ENCODE assay signal across 20 cellular contexts in the genomic region with DNA sequence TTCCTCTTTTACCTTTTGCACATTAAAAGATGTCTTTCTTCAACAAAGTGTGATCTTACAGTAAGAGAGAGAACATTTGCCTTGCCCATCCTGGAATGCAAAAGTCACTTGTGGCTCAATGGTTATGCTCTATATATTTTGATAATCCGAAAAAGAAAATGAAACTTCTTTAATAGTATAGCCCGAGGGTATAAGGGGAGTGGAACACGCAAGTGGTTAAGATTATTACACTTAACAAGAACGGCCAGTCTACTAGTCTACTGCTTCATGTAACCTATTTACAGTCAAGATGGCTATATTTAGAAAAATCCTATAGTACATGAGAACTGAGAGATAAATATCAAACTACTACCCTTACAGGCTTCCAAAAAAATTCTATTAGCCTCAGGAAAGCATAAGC.
A peak's percentile ranks its signal among the peaks of the same experiment; 100 is the strongest.
DNase-seq lines count a peak whose midpoint lies in the region; ATAC-seq and TF ChIP-seq lines count a peak whose summit lies in the region.
"Had no signal": no experiment of that assay in that cellular context is flagged by ENCODE, and none has a peak within 500 bp of the region (broad histone marks: within the 10 kb centered on the region; RNA-seq: fewer than 3 reads in every experiment).

No MANE protein-coding gene starts in this region.

- H3K79me2 ChIP-seq in MM.1S (ENCODE audit: low read length) (peaks cover 95% of the 10 kb centered on the region), OCI-LY7 (ENCODE audit: insufficient read depth, low read depth, low read length) (peaks cover 22% of the 10 kb centered on the region; the same call in 1 of the 2 replicates), trophoblast cell (ENCODE audit: control insufficient read depth, insufficient read depth, low read length, poor library complexity) (no peaks in the 10 kb centered on the region)

- peak overlapping the region; percentile 2; the same call in 1 of the 2 replicates for H3K27ac ChIP-seq in MM.1S (ENCODE audit: low read length)
- no peak overlapping the region for H3K27ac ChIP-seq in OCI-LY7 (ENCODE audit: low read depth, low read length, poor library complexity, severe bottlenecking)
- H3K27ac ChIP-seq in foreskin keratinocyte: no peak overlapping the region
- no peak overlapping the region for H3K27ac ChIP-seq in trophoblast cell (ENCODE audit: low read depth, low read length)
- H3K27ac ChIP-seq: 22Rv1, BLaER1, C4-2B, GM23248 had no signal

- TF ChIP-seq CTCF in GM12864 (IDR thresholded peaks at IDR 0.05; ENCODE audit: low read depth, low read length, missing control alignments): no peak
- TF ChIP-seq CTCF in MM.1S (IDR thresholded peaks at IDR 0.05; ENCODE audit: low read length): no peak
- no peak for TF ChIP-seq CTCF in OCI-LY7 (conservative IDR thresholded peaks at IDR 0.05; ENCODE audit: low read length)
- no peak for TF ChIP-seq CTCF in foreskin keratinocyte (conservative IDR thresholded peaks at IDR 0.05)

- H3K27me3 ChIP-seq in MM.1S (replicated peaks; ENCODE audit: insufficient read depth, low read length) (no peaks in the 10 kb centered on the region), foreskin keratinocyte (no peaks in the 10 kb centered on the region), trophoblast cell (ENCODE audit: insufficient read depth, low read length) (no peaks in the 10 kb centered on the region)
- H3K27me3 ChIP-seq: BLaER1 had no signal

- H3K27ac Mint-ChIP-seq in activated naive CD4-positive, alpha-beta T cell treated with anti-CD3 and anti-CD28 coated beads, Interleukin-2, amount 50 U/mL, for 72 hours: no peak overlapping the region
- no peak overlapping the region for H3K27ac Mint-ChIP-seq in activated T-cell treated with anti-CD3 and anti-CD28 coated beads, Interleukin-2, amount 50 U/mL, for 72 hours
- H3K27ac Mint-ChIP-seq: B cell; CD4-positive, CD25-positive, alpha-beta regulatory T cell; CD8-positive, alpha-beta T cell had no signal

- no peak overlapping the region for H3K23ac ChIP-seq in trophoblast cell (ENCODE audit: low read length)

- ATAC-seq in foreskin keratinocyte (peak; percentile 21), GM21381 (IDR thresholded peaks at IDR 0.05; ENCODE audit: unreplicated experiment) (no peak)
- ATAC-seq in activated naive CD4-positive, alpha-beta T cell treated with anti-CD3 and anti-CD28 coated beads, Interleukin-2, amount 50 U/mL, for 72 hours: no peak
- no peak for ATAC-seq in activated T-cell treated with anti-CD3 and anti-CD28 coated beads, Interleukin-2, amount 50 U/mL, for 72 hours (replicated peaks in 1 of 2)
- ATAC-seq: CD8-positive, alpha-beta T cell had no signal

- CTCF ChIA-PET in OCI-LY7 (lab: Charles Lee; ENCODE audit: unreplicated experiment): no interaction called here

- H3K4ac ChIP-seq in trophoblast cell (ENCODE audit: low read depth, low read length): no peak overlapping the region

- peaks cover 0 to 7% of the 10 kb centered on the region in 2 donors for H3K9me3 Mint-ChIP-seq in activated naive CD4-positive, alpha-beta T cell treated with anti-CD3 and anti-CD28 coated beads, Interleukin-2, amount 50 U/mL, for 72 hours
- H3K9me3 Mint-ChIP-seq in activated T-cell treated with anti-CD3 and anti-CD28 coated beads, Interleukin-2, amount 50 U/mL, for 72 hours: no peaks in the 10 kb centered on the region
- H3K9me3 Mint-ChIP-seq: CD8-positive, alpha-beta T cell had no signal

- no peaks in the 10 kb centered on the region for H3K27me3 Mint-ChIP-seq in activated T-cell treated with anti-CD3 and anti-CD28 coated beads, Interleukin-2, amount 50 U/mL, for 72 hours (ENCODE audit: low read depth)

- no peaks in the 10 kb centered on the region for H3K4me1 Mint-ChIP-seq in activated T-cell treated with anti-CD3 and anti-CD28 coated beads, Interleukin-2, amount 50 U/mL, for 72 hours (ENCODE audit: low read depth)
- H3K4me1 Mint-ChIP-seq: B cell; CD4-positive, CD25-positive, alpha-beta regulatory T cell had no signal

- H3K4me3 ChIP-seq in GM12864 (ENCODE audit: low read depth, low read length) (peak overlapping the region; percentile 20; the same call in 1 of the 2 replicates), MM.1S (ENCODE audit: low read length) (no peak overlapping the region), OCI-LY7 (ENCODE audit: low read depth, low read length, poor library complexity, severe bottlenecking) (peak overlapping the region; percentile 52), trophoblast cell (ENCODE audit: low read depth, low read length) (no peak overlapping the region)
- H3K4me3 ChIP-seq: BLaER1, GM23248 had no signal

- no peaks in the 10 kb centered on the region for H3K79me1 ChIP-seq in trophoblast cell (ENCODE audit: low read length)

- H3F3A ChIP-seq in MM.1S (ENCODE audit: insufficient read depth, low read length): peaks cover 3% of the 10 kb centered on the region; the same call in 1 of the 2 replicates

- H3K14ac ChIP-seq in trophoblast cell (ENCODE audit: low read length): no peak overlapping the region

- intact Hi-C loops in OCI-LY7 (cut with micrococcal nuclease; ENCODE audit: unreplicated experiment): no loop called here

- no peak overlapping the region for H4K91ac ChIP-seq in trophoblast cell (ENCODE audit: low read depth, low read length)

- H3K4me3 Mint-ChIP-seq in activated T-cell treated with anti-CD3 and anti-CD28 coated beads, Interleukin-2, amount 50 U/mL, for 72 hours: no peak overlapping the region
- H3K4me3 Mint-ChIP-seq: B cell; CD4-positive, CD25-positive, alpha-beta regulatory T cell; CD8-positive, alpha-beta T cell had no signal

- H2AFZ ChIP-seq in MM.1S (ENCODE audit: low read length): no peak overlapping the region
- H2AFZ ChIP-seq in OCI-LY7 (ENCODE audit: low read length): no peak overlapping the region; the same call in 1 of the 2 replicates
- no peak overlapping the region for H2AFZ ChIP-seq in trophoblast cell (ENCODE audit: insufficient read depth, low read length, poor library complexity)
- H2AFZ ChIP-seq: GM23248 had no signal

- no peak overlapping the region for H2AK5ac ChIP-seq in trophoblast cell (ENCODE audit: low read length)

- no TSS peak for BruUV-seq in OCI-LY7 (replicated peaks; lab: Mats Ljungman, UMichigan)

- no peak overlapping the region for H2BK120ac ChIP-seq in trophoblast cell (ENCODE audit: insufficient read depth, low read length, poor library complexity)

- H4K12ac ChIP-seq in trophoblast cell (ENCODE audit: low read depth, low read length): no peak overlapping the region

- no peak overlapping the region for H2BK12ac ChIP-seq in trophoblast cell (ENCODE audit: low read length)

- H4K20me1 ChIP-seq in MM.1S (ENCODE audit: insufficient read depth, low read length) (no peaks in the 10 kb centered on the region), OCI-LY7 (ENCODE audit: insufficient read depth, low read length) (0 out of 2 replicates have a peak, but pooled peaks cover 4% of the 10 kb centered on the region)
- H4K20me1 ChIP-seq: BLaER1 had no signal

- DNase-seq in GM12864 (ENCODE audit: low read depth) (no peak), MM.1S (peak; percentile 52), OCI-LY7 (ENCODE audit: low spot score) (peak; percentile 25), foreskin keratinocyte (no peak), trophoblast cell (no peak)
- no peak for DNase-seq in activated naive CD4-positive, alpha-beta T cell treated with anti-CD3 and anti-CD28 coated beads, Interleukin-2, amount 50 U/mL, for 72 hours (ENCODE audit: low spot score in 2 of 2)
- DNase-seq in activated T-cell treated with anti-CD3 and anti-CD28 coated beads, Interleukin-2, amount 50 U/mL, for 72 hours: no peak
- DNase-seq: Caco-2; CD4-positive, CD25-positive, alpha-beta regulatory T cell; CD8-positive, alpha-beta T cell; DMS153; DND-41; GM23248; H7; HCEC 1CT had no signal

- no peaks in the 10 kb centered on the region for H3K9me3 ChIP-seq in MM.1S (replicated peaks; ENCODE audit: insufficient read depth, low read length)
- no peaks in the 10 kb centered on the region for H3K9me3 ChIP-seq in OCI-LY7 (ENCODE audit: low read length)
- H3K9me3 ChIP-seq in trophoblast cell (ENCODE audit: insufficient read depth, low read depth, low read length): no peaks in the 10 kb centered on the region
- H3K9me3 ChIP-seq: BLaER1, Caco-2 had no signal

- POLR2A ChIA-PET in OCI-LY7 (lab: Charles Lee): no interaction called here

- no peak overlapping the region for H2BK5ac ChIP-seq in trophoblast cell (ENCODE audit: low read depth, low read length, poor library complexity)

- no CpG with 5 or more reads among the region's 4 CpGs for WGBS in trophoblast cell (ENCODE audit: extremely low coverage, insufficient coverage, insufficient read length)

- no peak overlapping the region for H4K8ac ChIP-seq in trophoblast cell (ENCODE audit: low read depth, low read length)

- H3K18ac ChIP-seq in trophoblast cell (ENCODE audit: low read length): no peak overlapping the region

- H3K9ac ChIP-seq in MM.1S (ENCODE audit: low read length) (no peak overlapping the region), trophoblast cell (ENCODE audit: low read length) (no peak overlapping the region)
- H3K9ac ChIP-seq: BLaER1, GM23248 had no signal

- H3K9me2 ChIP-seq in MM.1S (replicated peaks; ENCODE audit: insufficient read depth, low read length) (no peaks in the 10 kb centered on the region), OCI-LY7 (ENCODE audit: insufficient read depth, low read length) (no peaks in the 10 kb centered on the region)

- no peaks in the 10 kb centered on the region for H3K36me3 Mint-ChIP-seq in activated naive CD4-positive, alpha-beta T cell treated with anti-CD3 and anti-CD28 coated beads, Interleukin-2, amount 50 U/mL, for 72 hours
- no peaks in the 10 kb centered on the region for H3K36me3 Mint-ChIP-seq in activated T-cell treated with anti-CD3 and anti-CD28 coated beads, Interleukin-2, amount 50 U/mL, for 72 hours (ENCODE audit: insufficient read depth in 2 of 2)
- H3K36me3 Mint-ChIP-seq: CD4-positive, CD25-positive, alpha-beta regulatory T cell; CD8-positive, alpha-beta T cell had no signal

- H3K4me1 ChIP-seq in MM.1S (ENCODE audit: low read length): 0 out of 2 replicates have a peak, but pooled peaks cover 3% of the 10 kb centered on the region
- H3K4me1 ChIP-seq in OCI-LY7 (ENCODE audit: insufficient read depth, low read length, poor library complexity, severe bottlenecking): peaks cover 69% of the 10 kb centered on the region
- H3K4me1 ChIP-seq in foreskin keratinocyte: no peaks in the 10 kb centered on the region
- H3K4me1 ChIP-seq in trophoblast cell (ENCODE audit: control insufficient read depth in 1 of 2, insufficient read depth in 2 of 2, low read length in 2 of 2): no peaks in the 10 kb centered on the region
- H3K4me1 ChIP-seq: BLaER1 had no signal

- H3K4me2 ChIP-seq in MM.1S (ENCODE audit: low read depth, low read length): peak overlapping the region; percentile 5; the same call in 1 of the 2 replicates
- H3K4me2 ChIP-seq in OCI-LY7 (ENCODE audit: low read length): peak overlapping the region; percentile 55
- H3K4me2 ChIP-seq in trophoblast cell (ENCODE audit: low read length): no peak overlapping the region
- H3K4me2 ChIP-seq: BLaER1 had no signal

- H3K36me3 ChIP-seq in MM.1S (replicated peaks; ENCODE audit: insufficient read depth, low read length) (no peaks in the 10 kb centered on the region), OCI-LY7 (ENCODE audit: insufficient read depth, low read length) (no peaks in the 10 kb centered on the region), trophoblast cell (ENCODE audit: control insufficient read depth in 1 of 2, insufficient read depth in 2 of 2, low read length in 2 of 2) (no peaks in the 10 kb centered on the region)
- H3K36me3 ChIP-seq: BLaER1 had no signal

Comparison
In these comparisons a context has a peak if more than half of its experiments do, and no peak if none do; other contexts are left out.
1. DNase-seq: peak in MM.1S (single experiment) and OCI-LY7 (single experiment); none in GM12864 (single experiment), foreskin keratinocyte (0 of 2), activated naive CD4-positive, alpha-beta T cell treated with anti-CD3 and anti-CD28 coated beads, Interleukin-2, amount 50 U/mL, for 72 hours (0 of 2), trophoblast cell (0 of 2) and activated T-cell treated with anti-CD3 and anti-CD28 coated beads, Interleukin-2, amount 50 U/mL, for 72 hours (0 of 2).
2. H3K4me3 ChIP-seq: peak in GM12864 (single experiment) and OCI-LY7 (single experiment); none in MM.1S (single experiment) and trophoblast cell (single experiment).